Comparison of ENCODE assay signal across 15 cellular contexts in the genomic region with DNA sequence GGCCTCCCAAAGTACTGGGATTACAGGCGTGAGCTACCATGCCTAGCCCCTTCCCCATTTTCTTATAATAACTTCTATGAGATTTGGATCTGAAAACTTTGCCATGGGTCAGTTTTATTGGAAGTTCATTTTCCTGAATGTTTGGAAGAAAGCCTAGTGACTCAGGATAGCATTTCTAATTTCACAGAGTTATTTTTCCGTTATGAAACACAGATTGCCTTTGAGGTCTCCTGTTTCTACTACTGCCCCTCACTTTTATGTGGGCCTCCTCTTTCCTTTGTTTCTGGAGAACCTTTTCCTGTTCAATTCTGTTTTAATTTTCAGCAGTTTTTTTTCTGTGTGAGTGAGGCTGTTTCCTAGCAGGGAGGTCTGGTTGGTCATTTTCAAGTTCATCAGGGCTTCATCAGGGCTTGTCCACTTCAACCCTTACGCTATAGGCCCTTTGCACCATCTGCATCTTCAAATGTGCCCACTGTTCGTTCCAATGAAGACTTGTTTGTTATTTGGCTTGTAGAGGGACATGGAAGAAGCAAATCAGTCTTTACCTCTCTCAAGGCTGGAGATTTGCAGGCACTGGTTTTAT. TPM values are rescaled to one million over a fixed set of nuclear protein-coding genes. Genes with fewer than 3 reads are reported as not detected.
DNase-seq lines count a peak whose midpoint lies in the region; ATAC-seq and TF ChIP-seq lines count a peak whose summit lies in the region.
"Had no signal": no experiment of that assay in that cellular context is flagged by ENCODE, and none has a peak within 500 bp of the region (broad histone marks: within the 10 kb centered on the region; RNA-seq: fewer than 3 reads in every experiment).

No MANE protein-coding gene starts in this region.

- no peak overlapping the region for H4K5ac ChIP-seq in mesendoderm (ENCODE audit: low read length)

- no peaks in the 10 kb centered on the region for H3K27me3 ChIP-seq in ACC112 (ENCODE audit: insufficient read depth, low read length)
- H3K27me3 ChIP-seq in mesendoderm (ENCODE audit: insufficient read depth, low read length, poor library complexity) = no peaks in the 10 kb centered on the region
- H3K27me3 ChIP-seq: foreskin keratinocyte had no signal

- H2BK15ac ChIP-seq in mesendoderm (replicated peaks; ENCODE audit: low read depth) = no peak overlapping the region

- H3K56ac ChIP-seq in mesendoderm (ENCODE audit: low read length) = no peak overlapping the region

- peaks cover 6% of the 10 kb centered on the region for H3K79me1 ChIP-seq in mesendoderm (ENCODE audit: low read length)

- no peak overlapping the region for H3K4me2 ChIP-seq in mesendoderm (ENCODE audit: low read length)

- H4K8ac ChIP-seq in mesendoderm (ENCODE audit: low read depth, low read length) = no peak overlapping the region

- H3K4me1 ChIP-seq in ACC112 (ENCODE audit: control insufficient read depth, insufficient read depth, low read length, unreplicated experiment) (peaks cover 22% of the 10 kb centered on the region), mesendoderm (ENCODE audit: control insufficient read depth, low read depth, low read length) (peaks cover 5% of the 10 kb centered on the region)
- H3K4me1 ChIP-seq: foreskin keratinocyte had no signal

- H3K23ac ChIP-seq in mesendoderm (ENCODE audit: low read length) = no peak overlapping the region

- no peak overlapping the region for H3K9ac ChIP-seq in mesendoderm (ENCODE audit: low read length)

- ATAC-seq in SK-N-SH treated with all-trans-retinoic acid at 6 μM for 48 hours (peak; percentile 85), sciatic nerve (peak; percentile 72)
- ATAC-seq: foreskin keratinocyte had no signal

- H2AK5ac ChIP-seq in mesendoderm (ENCODE audit: low read length) = no peak overlapping the region

- H3K18ac ChIP-seq in mesendoderm (ENCODE audit: low read length) = no peak overlapping the region

- peaks cover 68% of the 10 kb centered on the region for H3K79me2 ChIP-seq in ACC112 (ENCODE audit: control insufficient read depth, insufficient read depth, low read length, unreplicated experiment)
- H3K79me2 ChIP-seq in mesendoderm (ENCODE audit: control insufficient read depth, insufficient read depth, low read length) = peaks cover 83% of the 10 kb centered on the region

- no peak overlapping the region for H2BK120ac ChIP-seq in mesendoderm (ENCODE audit: low read depth, low read length)

- H3K36me3 ChIP-seq in ACC112 (ENCODE audit: insufficient read depth, low read length) = no peaks in the 10 kb centered on the region
- H3K36me3 ChIP-seq in mesendoderm (ENCODE audit: control insufficient read depth, insufficient read depth, low read length) = no peaks in the 10 kb centered on the region

- no peak for TF ChIP-seq POLR2A in lower leg skin (IDR thresholded peaks at IDR 0.05)

- H2AFZ ChIP-seq in ACC112 (ENCODE audit: low read length, unreplicated experiment) = no peak overlapping the region

- DNase-seq in fibroblast of peridontal ligament (ENCODE audit: extremely low read depth) = peak; percentile 80
- no peak for DNase-seq in sciatic nerve (ENCODE audit: low spot score)
- DNase-seq in COLO668 (lab: John Stamatoyannopoulos, UW; ENCODE audit: unreplicated experiment) = no peak
- no peak for DNase-seq in mesendoderm
- no peak for DNase-seq in lower leg skin (ENCODE audit: low spot score in 2 of 2)
- DNase-seq in cortex of kidney (lab: John Stamatoyannopoulos, UW) = no peak
- DNase-seq: activated CD8-positive, alpha-beta memory T cell treated with anti-CD3 and anti-CD28 coated beads, Interleukin-2, amount 50 U/mL, for 4 hours; foreskin keratinocyte; NCI-H1930; NCI-H774; stimulated activated CD4-positive, alpha-beta T cell treated with anti-CD3 and anti-CD28 coated beads, Interleukin-2, amount 100 ng/mL, for 48 hours; T-helper 1 cell had no signal

- H3K4ac ChIP-seq in mesendoderm (ENCODE audit: low read depth, low read length) = no peak overlapping the region

- H2BK5ac ChIP-seq in mesendoderm (ENCODE audit: low read length) = no peak overlapping the region

- intact Hi-C loops in sciatic nerve (cut with DNase I) = no loop called here
- intact Hi-C loops in lower leg skin (cut with DNase I; ENCODE audit: low total_unique reads) = no loop called here

- H3K4me3 ChIP-seq in ACC112 (ENCODE audit: low read depth, low read length) = peak overlapping the region; percentile 33
- H3K4me3 ChIP-seq in mesendoderm (ENCODE audit: low read length) = no peak overlapping the region
- H3K4me3 ChIP-seq in lower leg skin (ENCODE audit: low read depth, poor library complexity, severe bottlenecking) = no peak overlapping the region

- no peak overlapping the region for H3K27ac ChIP-seq in ACC112 (ENCODE audit: low read depth, low read length)
- no peak overlapping the region for H3K27ac ChIP-seq in mesendoderm (ENCODE audit: low read depth, low read length)
- H3K27ac ChIP-seq: foreskin keratinocyte, HL-60 had no signal

- no peak for TF ChIP-seq CTCF in lower leg skin (IDR thresholded peaks at IDR 0.05)

- WGBS in mesendoderm (ENCODE audit: extremely low coverage, insufficient coverage, low lambda C conversion rate) = no CpG with 5 or more reads among the region's 4 CpGs
- 75 to 77% methylated on average over 4 of the region's 4 CpGs for WGBS in lower leg skin, 2 donors

TF ChIP-seq in SK-N-SH treated with all-trans-retinoic acid at 6 μM for 48 hours, 23 proteins besides CTCF, POLR2A, EP300 and RAD21:
- no peak for TF ChIP-seq ZNF8 (CRISPR knock-in tag; IDR thresholded peaks at IDR 0.05)
- TF ChIP-seq, protein P1, sequence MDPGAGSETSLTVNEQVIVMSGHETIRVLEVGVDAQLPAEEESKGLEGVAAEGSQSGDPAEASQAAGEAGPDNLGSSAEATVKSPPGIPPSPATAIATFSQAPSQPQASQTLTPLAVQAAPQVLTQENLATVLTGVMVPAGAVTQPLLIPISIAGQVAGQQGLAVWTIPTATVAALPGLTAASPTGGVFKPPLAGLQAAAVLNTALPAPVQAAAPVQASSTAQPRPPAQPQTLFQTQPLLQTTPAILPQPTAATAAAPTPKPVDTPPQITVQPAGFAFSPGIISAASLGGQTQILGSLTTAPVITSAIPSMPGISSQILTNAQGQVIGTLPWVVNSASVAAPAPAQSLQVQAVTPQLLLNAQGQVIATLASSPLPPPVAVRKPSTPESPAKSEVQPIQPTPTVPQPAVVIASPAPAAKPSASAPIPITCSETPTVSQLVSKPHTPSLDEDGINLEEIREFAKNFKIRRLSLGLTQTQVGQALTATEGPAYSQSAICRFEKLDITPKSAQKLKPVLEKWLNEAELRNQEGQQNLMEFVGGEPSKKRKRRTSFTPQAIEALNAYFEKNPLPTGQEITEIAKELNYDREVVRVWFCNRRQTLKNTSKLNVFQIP (CRISPR knock-in tag; IDR thresholded peaks at IDR 0.05; ENCODE audit: borderline replicate concordance, low read depth) = no peak
- no peak for TF ChIP-seq ZFP3 (CRISPR knock-in tag; IDR thresholded peaks at IDR 0.05)
- TF ChIP-seq, protein P2, sequence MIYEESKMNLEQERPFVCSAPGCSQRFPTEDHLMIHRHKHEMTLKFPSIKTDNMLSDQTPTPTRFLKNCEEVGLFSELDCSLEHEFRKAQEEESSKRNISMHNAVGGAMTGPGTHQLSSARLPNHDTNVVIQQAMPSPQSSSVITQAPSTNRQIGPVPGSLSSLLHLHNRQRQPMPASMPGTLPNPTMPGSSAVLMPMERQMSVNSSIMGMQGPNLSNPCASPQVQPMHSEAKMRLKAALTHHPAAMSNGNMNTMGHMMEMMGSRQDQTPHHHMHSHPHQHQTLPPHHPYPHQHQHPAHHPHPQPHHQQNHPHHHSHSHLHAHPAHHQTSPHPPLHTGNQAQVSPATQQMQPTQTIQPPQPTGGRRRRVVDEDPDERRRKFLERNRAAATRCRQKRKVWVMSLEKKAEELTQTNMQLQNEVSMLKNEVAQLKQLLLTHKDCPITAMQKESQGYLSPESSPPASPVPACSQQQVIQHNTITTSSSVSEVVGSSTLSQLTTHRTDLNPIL (CRISPR knock-in tag; IDR thresholded peaks at IDR 0.05; ENCODE audit: low read depth) = no peak
- TF ChIP-seq ZNF565 (CRISPR knock-in tag; conservative IDR thresholded peaks at IDR 0.05; ENCODE audit: low read depth) = no peak
- TF ChIP-seq ZNF70 (CRISPR knock-in tag; IDR thresholded peaks at IDR 0.05) = no peak
- no peak for TF ChIP-seq SNAI2 (CRISPR knock-in tag; IDR thresholded peaks at IDR 0.05)
- TF ChIP-seq CSDC2 (CRISPR knock-in tag; IDR thresholded peaks at IDR 0.05) = no peak
- no peak for TF ChIP-seq ESRRG (CRISPR knock-in tag; IDR thresholded peaks at IDR 0.05)
- no peak for TF ChIP-seq RARB (CRISPR knock-in tag; IDR thresholded peaks at IDR 0.05)
- TF ChIP-seq ZC3H10 (CRISPR knock-in tag; IDR thresholded peaks at IDR 0.05) = no peak
- no peak for TF ChIP-seq OSR1 (CRISPR knock-in tag; IDR thresholded peaks at IDR 0.05)
- TF ChIP-seq ARNTL (CRISPR knock-in tag; IDR thresholded peaks at IDR 0.05; ENCODE audit: borderline replicate concordance, low read depth) = no peak
- no peak for TF ChIP-seq GLIS3 (CRISPR knock-in tag; IDR thresholded peaks at IDR 0.05)

RNA-seq across cellular contexts. Expression of a gene that starts 58.7 kb away (rescaled TPM):
- total RNA-seq in sciatic nerve (76.0 TPM), lower leg skin (10 to 100 TPM; 17.7 to 35.5 (median 26.8) TPM)
- 72.9 TPM for polyA plus RNA-seq in mesendoderm (2013, experiment 1 of 2)
- 74.8 TPM for polyA plus RNA-seq in mesendoderm (2013, experiment 2 of 2)
